1 cellular context compared by ENCODE assay signal in genomic region chr4:38949416-38950051, GRCh38.
TF ChIP-seq lines count a peak whose summit lies in the region.

No MANE protein-coding gene starts in this region.

TF ChIP-seq in GM12878, 131 proteins besides CTCF, POLR2A, EP300 and RAD21 (continued from another document):
- TF ChIP-seq ZNF622 (IDR thresholded peaks at IDR 0.05) (no peak), BACH1 (IDR thresholded peaks at IDR 0.05; ENCODE audit: borderline replicate concordance) (no peak)
- TF ChIP-seq, protein P1, sequence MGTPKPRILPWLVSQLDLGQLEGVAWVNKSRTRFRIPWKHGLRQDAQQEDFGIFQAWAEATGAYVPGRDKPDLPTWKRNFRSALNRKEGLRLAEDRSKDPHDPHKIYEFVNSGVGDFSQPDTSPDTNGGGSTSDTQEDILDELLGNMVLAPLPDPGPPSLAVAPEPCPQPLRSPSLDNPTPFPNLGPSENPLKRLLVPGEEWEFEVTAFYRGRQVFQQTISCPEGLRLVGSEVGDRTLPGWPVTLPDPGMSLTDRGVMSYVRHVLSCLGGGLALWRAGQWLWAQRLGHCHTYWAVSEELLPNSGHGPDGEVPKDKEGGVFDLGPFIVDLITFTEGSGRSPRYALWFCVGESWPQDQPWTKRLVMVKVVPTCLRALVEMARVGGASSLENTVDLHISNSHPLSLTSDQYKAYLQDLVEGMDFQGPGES (IDR thresholded peaks at IDR 0.05), result no peak
